In the genomic region with DNA sequence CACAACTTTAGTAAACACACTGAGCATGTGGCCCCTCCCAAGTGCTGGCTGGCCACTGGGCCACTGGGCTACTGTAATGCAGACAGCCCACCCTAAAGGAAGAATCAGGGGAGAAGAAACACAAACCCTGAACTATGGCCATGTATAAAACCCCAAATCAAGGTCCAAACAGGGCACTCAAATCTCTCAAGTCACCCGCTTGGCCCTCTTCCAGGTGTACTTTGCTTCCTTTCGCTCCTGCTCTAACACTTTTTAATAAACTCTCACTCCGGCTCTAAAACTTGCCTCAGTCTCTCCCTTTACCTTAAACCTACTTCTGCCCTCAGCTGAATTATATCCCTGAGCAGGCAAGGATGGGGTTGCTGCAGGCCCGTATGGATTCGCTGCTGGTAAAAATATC, we compare ENCODE assay signal across 26 cellular contexts.
"Had no signal": no experiment of that assay in that cellular context is flagged by ENCODE, and none has a peak within 500 bp of the region (broad histone marks: within the 10 kb centered on the region; RNA-seq: fewer than 3 reads in every experiment).

No MANE protein-coding gene starts in this region.

- H3K9me3 ChIP-seq: left lung, lower lobe of right lung, ovary, right atrium auricular region, right lobe of liver, stomach, testis, thyroid gland, upper lobe of right lung had no signal

- FAIRE-seq: keratinocyte, urothelium cell line had no signal

- H3K4me3 ChIP-seq: left lung, lower lobe of right lung, ovary, right atrium auricular region, right lobe of liver, stomach, testis, thyroid gland, upper lobe of right lung had no signal

- H3K4me1 ChIP-seq: left lung, lower lobe of right lung, right atrium auricular region, right lobe of liver, stomach, testis, thyroid gland, upper lobe of right lung had no signal

- ATAC-seq: left cardiac atrium; left lung; lower lobe of right lung; naive thymus-derived CD4-positive, alpha-beta T cell; natural killer cell treated with Interleukin-12 subunit alpha and Interleukin-12 subunit beta and Interleukin-15 and Interleukin-18, amount 100 ng/mL, for 72 hours; right lobe of liver; stimulated activated naive B cell treated with anti-CD40 and anti-IgM and Interleukin-4, amounts not matched to agents 10 μg/mL and 1 μg/mL and 100 μg/mL, for 72 hours; stimulated activated naive CD8-positive, alpha-beta T cell treated with anti-CD3 and anti-CD28 coated beads, Interleukin-15, Interleukin-2, amounts not matched to agents 100 U/mL and 50 U/mL, for 24 hours; upper lobe of right lung had no signal

- H3K4me3 Mint-ChIP-seq: naive thymus-derived CD4-positive, alpha-beta T cell; natural killer cell treated with Interleukin-12 subunit alpha and Interleukin-12 subunit beta and Interleukin-15 and Interleukin-18, amount 100 ng/mL, for 72 hours; stimulated activated naive B cell treated with anti-CD40 and anti-IgM and Interleukin-4, amounts not matched to agents 10 μg/mL and 1 μg/mL and 100 μg/mL, for 72 hours had no signal

- DNase-seq: hippocampal formation; kidney glomerular epithelial cell; left cardiac atrium; left lung; lower lobe of right lung; mammary epithelial cell; mesenchymal stem cell; naive thymus-derived CD4-positive, alpha-beta T cell; ovary; right lobe of liver; stimulated activated CD4-positive, alpha-beta T cell treated with anti-CD3 and anti-CD28 coated beads, Interleukin-12 subunit alpha, Interleukin-12 subunit beta, amount 100 ng/mL, for 4 hours; stimulated activated CD4-positive, alpha-beta T cell treated with anti-CD3 and anti-CD28 coated beads, Interleukin-15, amount 100 ng/mL, for 24 hours; stimulated activated CD4-positive, alpha-beta T cell treated with anti-CD3 and anti-CD28 coated beads, Interleukin-2, amount 100 ng/mL, for 24 hours; stimulated activated CD4-positive, alpha-beta T cell treated with anti-CD3 and anti-CD28 coated beads, Interleukin-4, amount 100 ng/mL, for 1 hour; stimulated activated naive B cell treated with anti-CD40 and anti-IgM and Interleukin-4, amounts not matched to agents 10 μg/mL and 1 μg/mL and 100 μg/mL, for 72 hours; stimulated activated naive CD8-positive, alpha-beta T cell treated with anti-CD3 and anti-CD28 coated beads, Interleukin-15, Interleukin-2, amounts not matched to agents 100 U/mL and 50 U/mL, for 24 hours; stomach; testis; thyroid gland; trophoblast cell; upper lobe of right lung had no signal

- H3K27ac Mint-ChIP-seq: natural killer cell treated with Interleukin-12 subunit alpha and Interleukin-12 subunit beta and Interleukin-15 and Interleukin-18, amount 100 ng/mL, for 72 hours; progenitor cell of endocrine pancreas; stimulated activated naive B cell treated with anti-CD40 and anti-IgM and Interleukin-4, amounts not matched to agents 10 μg/mL and 1 μg/mL and 100 μg/mL, for 72 hours had no signal

- H3K36me3 Mint-ChIP-seq: natural killer cell treated with Interleukin-12 subunit alpha and Interleukin-12 subunit beta and Interleukin-15 and Interleukin-18, amount 100 ng/mL, for 72 hours had no signal

- H3K4me1 Mint-ChIP-seq: stimulated activated naive B cell treated with anti-CD40 and anti-IgM and Interleukin-4, amounts not matched to agents 10 μg/mL and 1 μg/mL and 100 μg/mL, for 72 hours had no signal

- H3K27ac ChIP-seq: left lung, lower lobe of right lung, ovary, right atrium auricular region, right lobe of liver, stomach, testis, thyroid gland, upper lobe of right lung had no signal

- H3K36me3 ChIP-seq: left lung, lower lobe of right lung, ovary, right atrium auricular region, right lobe of liver, stomach, thyroid gland, upper lobe of right lung had no signal

- H3K27me3 Mint-ChIP-seq: naive thymus-derived CD4-positive, alpha-beta T cell; natural killer cell treated with Interleukin-12 subunit alpha and Interleukin-12 subunit beta and Interleukin-15 and Interleukin-18, amount 100 ng/mL, for 72 hours; progenitor cell of endocrine pancreas; stimulated activated naive B cell treated with anti-CD40 and anti-IgM and Interleukin-4, amounts not matched to agents 10 μg/mL and 1 μg/mL and 100 μg/mL, for 72 hours had no signal

- H3K9me3 Mint-ChIP-seq: naive thymus-derived CD4-positive, alpha-beta T cell; natural killer cell treated with Interleukin-12 subunit alpha and Interleukin-12 subunit beta and Interleukin-15 and Interleukin-18, amount 100 ng/mL, for 72 hours; stimulated activated naive B cell treated with anti-CD40 and anti-IgM and Interleukin-4, amounts not matched to agents 10 μg/mL and 1 μg/mL and 100 μg/mL, for 72 hours had no signal

- H3K27me3 ChIP-seq: left lung, ovary, right atrium auricular region, right lobe of liver, stomach, testis, thyroid gland, upper lobe of right lung had no signal
